In genomic region chr20:6632187-6632586, GRCh38 we compare ENCODE assay signal across 13 cellular contexts.
A peak's percentile ranks its signal among the peaks of the same experiment; 100 is the strongest.
DNase-seq lines count a peak whose midpoint lies in the region; ATAC-seq and TF ChIP-seq lines count a peak whose summit lies in the region.
"Had no signal": no experiment of that assay in that cellular context is flagged by ENCODE, and none has a peak within 500 bp of the region (broad histone marks: within the 10 kb centered on the region; RNA-seq: fewer than 3 reads in every experiment).

No MANE protein-coding gene starts in this region.

- DNase-seq in A673 (ENCODE audit: low spot score) (peak; percentile 35), GOT3 (lab: John Stamatoyannopoulos, UW) (peak; percentile 23), SK-N-DZ (ENCODE audit: low spot score) (peak; percentile 42), left ventricle myocardium inferior (peak; percentile 27), spleen (no peak), KG1 (lab: John Stamatoyannopoulos, UW) (no peak), suprapubic skin (ENCODE audit: low spot score in 2 of 2) (no peak)
- DNase-seq: activated CD8-positive, alpha-beta memory T cell treated with anti-CD3 and anti-CD28 coated beads, Interleukin-2, amount 10 ng/mL, durations not matched to agents 7 days and 5 days; CD8-positive, alpha-beta memory T cell; H9 had no signal

- intact Hi-C loops in A673 (cut with micrococcal nuclease; ENCODE audit: unreplicated experiment): no loop called here
- intact Hi-C loops in left ventricle myocardium inferior (cut with micrococcal nuclease): no loop called here
- intact Hi-C loops in spleen (cut with DNase I; ENCODE audit: low total_unique reads): no loop called here

- H3K27me3 ChIP-seq in A673 (replicated peaks; ENCODE audit: insufficient read depth, low read depth, low read length, poor library complexity) (no peaks in the 10 kb centered on the region), left ventricle myocardium inferior (ENCODE audit: low read depth) (no peaks in the 10 kb centered on the region), spleen (replicated peaks in 1 of 7) (no peaks in the 10 kb centered on the region), suprapubic skin (no peaks in the 10 kb centered on the region)

- H3K27ac ChIP-seq in A673 (ENCODE audit: low read depth, low read length, poor library complexity, severe bottlenecking): no peak overlapping the region
- no peak overlapping the region for H3K27ac ChIP-seq in left ventricle myocardium inferior (replicated peaks)
- no peak overlapping the region for H3K27ac ChIP-seq in spleen
- H3K27ac ChIP-seq in suprapubic skin: no peak overlapping the region
- H3K27ac ChIP-seq: parathyroid adenoma had no signal

- 66 to 82% (median 70%) methylated on average over 4 of the region's 4 CpGs for WGBS in spleen, 5 donors
- 32% methylated on average over 4 of the region's 4 CpGs for WGBS in suprapubic skin

- no TSS peak for BruUV-seq in A673 (replicated peaks; lab: Mats Ljungman, UMichigan)

- POLR2A ChIA-PET in A673 (lab: Charles Lee; ENCODE audit: low non-redundant PET): no interaction called here

- H3K4me1 ChIP-seq in A673 (ENCODE audit: insufficient read depth, low read length, poor library complexity, severe bottlenecking) (no peaks in the 10 kb centered on the region), left ventricle myocardium inferior (peaks cover 3% of the 10 kb centered on the region), spleen (peaks cover 0 to 9% (median 0%) of the 10 kb centered on the region in 6 donors), suprapubic skin (peaks cover 21% of the 10 kb centered on the region)

- CTCF ChIA-PET in A673 (lab: Charles Lee): no interaction called here

- H3K36me3 ChIP-seq in A673 (ENCODE audit: insufficient read depth, low read length, poor library complexity, severe bottlenecking) (no peaks in the 10 kb centered on the region), left ventricle myocardium inferior (no peaks in the 10 kb centered on the region), spleen (no peaks in the 10 kb centered on the region), suprapubic skin (no peaks in the 10 kb centered on the region)

- TF ChIP-seq POLR2A in spleen (IDR thresholded peaks at IDR 0.05) (no peak), suprapubic skin (IDR thresholded peaks at IDR 0.05) (no peak)

- no peak for ATAC-seq in GM18870 (IDR thresholded peaks at IDR 0.05; ENCODE audit: unreplicated experiment)
- ATAC-seq: activated CD8-positive, alpha-beta memory T cell treated with anti-CD3 and anti-CD28 coated beads, Interleukin-2, amount 10 ng/mL, durations not matched to agents 7 days and 5 days; Panc1 had no signal

- no peak for TF ChIP-seq CTCF in A673 (conservative IDR thresholded peaks at IDR 0.05; ENCODE audit: low read depth, low read length)
- no peak for TF ChIP-seq CTCF in left ventricle myocardium inferior (IDR thresholded peaks at IDR 0.05; ENCODE audit: borderline replicate concordance)
- no peak for TF ChIP-seq CTCF in spleen (IDR thresholded peaks at IDR 0.05 in 8 of 11, conservative IDR thresholded peaks at IDR 0.05 in 3 of 11)
- TF ChIP-seq CTCF in suprapubic skin (IDR thresholded peaks at IDR 0.05): no peak

- no peak overlapping the region for H3K4me3 ChIP-seq in A673 (ENCODE audit: low read depth, low read length, poor library complexity, severe bottlenecking)
- H3K4me3 ChIP-seq in left ventricle myocardium inferior: no peak overlapping the region
- no peak overlapping the region for H3K4me3 ChIP-seq in spleen
- no peak overlapping the region for H3K4me3 ChIP-seq in suprapubic skin

- no peak for TF ChIP-seq EP300 in suprapubic skin (IDR thresholded peaks at IDR 0.05)

- H3K9me3 ChIP-seq in A673 (ENCODE audit: low read depth, low read length, poor library complexity, severe bottlenecking) (no peaks in the 10 kb centered on the region), left ventricle myocardium inferior (replicated peaks) (no peaks in the 10 kb centered on the region), spleen (no peaks in the 10 kb centered on the region), suprapubic skin (no peaks in the 10 kb centered on the region)

Comparison
In these comparisons a context has a peak if more than half of its experiments do, and no peak if none do; other contexts are left out.
1. DNase-seq: peak in A673 (single experiment), GOT3 (single experiment), SK-N-DZ (single experiment) and left ventricle myocardium inferior (single experiment); none in spleen (single experiment), KG1 (single experiment) and suprapubic skin (0 of 2).